19 cellular contexts compared by ENCODE assay signal in genomic region chr17:75638893-75639292, GRCh38. TPM values are rescaled to one million over a fixed set of nuclear protein-coding genes. Genes with fewer than 3 reads are reported as not detected.
DNase-seq lines count a peak whose midpoint lies in the region; ATAC-seq, FAIRE-seq and TF ChIP-seq lines count a peak whose summit lies in the region.
"Had no signal": no experiment of that assay in that cellular context is flagged by ENCODE, and none has a peak within 500 bp of the region (broad histone marks: within the 10 kb centered on the region; RNA-seq: fewer than 3 reads in every experiment).

No MANE protein-coding gene starts in this region.

- DNase-seq in Calu3 (no peak), bronchial epithelial cell (ENCODE audit: low read depth) (no peak), lung (ENCODE audit: low spot score) (no peak), type B pancreatic cell (ENCODE audit: extremely low spot score, unreplicated experiment) (no peak), putamen (ENCODE audit: low spot score) (no peak), tibial nerve (ENCODE audit: low spot score in 2 of 2) (no peak)
- DNase-seq: DMS153, EL, Karpas-422, MM.1S, NCI-H2029, NCI-H2171 treated with DMSO at 0.1 percent for 48 hours, NCI-H510A, NCI-H82, SIG-M5 had no signal

- no peak for TF ChIP-seq POLR2A in tibial nerve (IDR thresholded peaks at IDR 0.05)

- H3K9me3 ChIP-seq in lung (ENCODE audit: control insufficient read depth in 2 of 2, insufficient read depth in 1 of 2, low read length in 1 of 2), result no peaks in the 10 kb centered on the region
- H3K9me3 ChIP-seq in tibial nerve, result no peaks in the 10 kb centered on the region

- BruUV-seq in Calu3 (replicated peaks; lab: Mats Ljungman, UMichigan), result TSS peak; percentile 33

- TF ChIP-seq CTCF in Calu3 (IDR thresholded peaks at IDR 0.05; ENCODE audit: unreplicated experiment) (no peak), bronchial epithelial cell (IDR thresholded peaks at IDR 0.05; ENCODE audit: insufficient read depth, low read length, severe bottlenecking) (no peak), lung (IDR thresholded peaks at IDR 0.05; ENCODE audit: control extremely low read depth, extremely low read depth) (no peak), type B pancreatic cell (conservative IDR thresholded peaks at IDR 0.05) (no peak), tibial nerve (IDR thresholded peaks at IDR 0.05) (no peak)

- H3K27me3 Mint-ChIP-seq in Calu3 (ENCODE audit: unreplicated experiment) (no peaks in the 10 kb centered on the region), type B pancreatic cell (no peaks in the 10 kb centered on the region)
- H3K27me3 Mint-ChIP-seq: B cell had no signal

- no peak for TF ChIP-seq EP300 in tibial nerve (IDR thresholded peaks at IDR 0.05)

- peak overlapping the region; percentile 2 to 21 for H3K27ac ChIP-seq in lung (ENCODE audit: low read depth in 1 of 2, low read length in 1 of 2)
- H3K27ac ChIP-seq in tibial nerve, result peak overlapping the region in 1 of 4 donors; percentile 16

- H3K9me3 Mint-ChIP-seq in Calu3 (ENCODE audit: low read depth, unreplicated experiment) (no peaks in the 10 kb centered on the region), type B pancreatic cell (no peaks in the 10 kb centered on the region)

- WGBS in lung, 2 donors, result 94 to 96% methylated on average over 13 of the region's 13 CpGs
- WGBS in tibial nerve, 2 donors, result 80 to 82% methylated on average over 11 to 12 of the region's 13 CpGs

- H3K4me3 ChIP-seq in bronchial epithelial cell (ENCODE audit: low read depth, low read length) (no peak overlapping the region), lung (no peak overlapping the region), tibial nerve (no peak overlapping the region)

- intact Hi-C loops in Calu3 (cut with micrococcal nuclease; ENCODE audit: unreplicated experiment), result no loop called here

- H3K36me3 ChIP-seq in bronchial epithelial cell (ENCODE audit: control insufficient read depth, insufficient read depth, low read length), result peaks cover 1% of the 10 kb centered on the region
- peaks cover 0 to 8% of the 10 kb centered on the region in 2 donors for H3K36me3 ChIP-seq in lung (ENCODE audit: control insufficient read depth in 2 of 2, insufficient read depth in 2 of 2, low read length in 2 of 2)
- peaks cover 0 to 61% (median 0%) of the 10 kb centered on the region in 3 donors for H3K36me3 ChIP-seq in tibial nerve

- H3K36me3 Mint-ChIP-seq in Calu3 (ENCODE audit: insufficient read depth, unreplicated experiment) (peaks cover 50% of the 10 kb centered on the region), type B pancreatic cell (no peaks in the 10 kb centered on the region)

- H3K4me1 ChIP-seq in lung (ENCODE audit: control insufficient read depth in 2 of 2, insufficient read depth in 2 of 2, low read length in 2 of 2) (peaks cover 0 to 6% of the 10 kb centered on the region in 2 donors), tibial nerve (peaks cover 0 to 24% (median 11%) of the 10 kb centered on the region in 4 donors)

- H3K4me1 Mint-ChIP-seq in Calu3 (ENCODE audit: low read depth, unreplicated experiment), result peaks cover 43% of the 10 kb centered on the region
- H3K4me1 Mint-ChIP-seq in type B pancreatic cell (ENCODE audit: unreplicated experiment), result peaks cover 10% of the 10 kb centered on the region

- ATAC-seq in lung (ENCODE audit: insufficient read depth, low FRiP score) (no peak), HG03432 (IDR thresholded peaks at IDR 0.05; ENCODE audit: unreplicated experiment) (no peak)

- H3K27ac Mint-ChIP-seq in Calu3 (ENCODE audit: unreplicated experiment) (peak overlapping the region; percentile 83), type B pancreatic cell (peak overlapping the region; percentile 89)
- H3K27ac Mint-ChIP-seq: B cell had no signal

- H3K4me3 Mint-ChIP-seq in Calu3 (ENCODE audit: low read depth, unreplicated experiment) (no peak overlapping the region), type B pancreatic cell (peak overlapping the region; percentile 83)
- H3K4me3 Mint-ChIP-seq: B cell had no signal

- FAIRE-seq in bronchial epithelial cell (lab: Jason Lieb, UNC), result peak; percentile 7
- FAIRE-seq: H54, RCC 7860 had no signal

- H3K27me3 ChIP-seq in bronchial epithelial cell (ENCODE audit: control insufficient read depth, insufficient read depth, low read length) (no peaks in the 10 kb centered on the region), lung (ENCODE audit: control insufficient read depth, insufficient read depth) (no peaks in the 10 kb centered on the region), tibial nerve (no peaks in the 10 kb centered on the region)

- CTCF ChIA-PET in Calu3 (lab: Charles Lee), result interaction anchor here (1.2 to 1.6 kb wide), 2 partner anchors 9 to 13 kb away, joined by 3 to 5 read pairs; no protein-coding TSS in a partner anchor

RNA-seq across cellular contexts. Expression of gene SMIM5, which starts 5.7 kb away (rescaled TPM):
- total RNA-seq in Calu3 (2022) (1.9 and 3.5 TPM in 2 replicates), bronchial epithelial cell (3.9 and 7.4 TPM in 2 replicates), lung (1 to 10 TPM; 5.5 to 7.5 TPM), type B pancreatic cell (ENCODE audit: low replicate concordance) (9.3 and 17.7 TPM in 2 replicates), tibial nerve (10 to 100 TPM; 17.3 to 41.1 (median 25.0) TPM)
- 1 to 10 TPM; 2.2 to 2.3 TPM for polyA plus RNA-seq in lung

RNA-seq across cellular contexts. Expression of gene RECQL5, which starts 28.1 kb away (rescaled TPM):
- total RNA-seq in Calu3 (2022) (71.3 and 87.3 TPM in 2 replicates), bronchial epithelial cell (11.6 and 28.9 TPM in 2 replicates), lung (10 to 100 TPM; 31.2 to 32.5 TPM), type B pancreatic cell (ENCODE audit: low replicate concordance) (64.7 and 90.4 TPM in 2 replicates), tibial nerve (10 to 100 TPM; 23.2 to 51.9 (median 34.7) TPM)
- polyA plus RNA-seq in lung, result 10 to 100 TPM; 16.4 to 28.5 TPM

RNA-seq across cellular contexts. Expression of gene SAP30BP, which starts 28.2 kb away (rescaled TPM):
- 96.4 and 98.4 TPM in 2 replicates for total RNA-seq in Calu3 (2022)
- 58.4 and 65.0 TPM in 2 replicates for total RNA-seq in bronchial epithelial cell
- total RNA-seq in lung, result 10 to 100 TPM; 46.5 to 82.9 TPM
- 10 to 100 TPM; 71.9 to 82.8 TPM for polyA plus RNA-seq in lung
- 88.1 and 89.3 TPM in 2 replicates for total RNA-seq in type B pancreatic cell (ENCODE audit: low replicate concordance)
- 100 to 1,000 TPM in 2 of 4 donors, 10 to 100 TPM in 2; 63.9 to 119 (median 95.3) TPM for total RNA-seq in tibial nerve

RNA-seq across cellular contexts. Expression of gene MYO15B, which starts 51.3 kb away (rescaled TPM):
- total RNA-seq in Calu3 (2022), result 58.4 and 78.6 TPM in 2 replicates
- total RNA-seq in bronchial epithelial cell, result 1.6 and 3.6 TPM in 2 replicates
- total RNA-seq in lung, result 100 to 1,000 TPM; 194 to 197 TPM
- 100 to 1,000 TPM in 1 of 2 donors, 10 to 100 TPM in 1; 84.5 to 141 TPM for polyA plus RNA-seq in lung
- 48.2 and 49.0 TPM in 2 replicates for total RNA-seq in type B pancreatic cell (ENCODE audit: low replicate concordance)
- 100 to 1,000 TPM; 150 to 327 (median 278) TPM for total RNA-seq in tibial nerve
